In the genomic region with DNA sequence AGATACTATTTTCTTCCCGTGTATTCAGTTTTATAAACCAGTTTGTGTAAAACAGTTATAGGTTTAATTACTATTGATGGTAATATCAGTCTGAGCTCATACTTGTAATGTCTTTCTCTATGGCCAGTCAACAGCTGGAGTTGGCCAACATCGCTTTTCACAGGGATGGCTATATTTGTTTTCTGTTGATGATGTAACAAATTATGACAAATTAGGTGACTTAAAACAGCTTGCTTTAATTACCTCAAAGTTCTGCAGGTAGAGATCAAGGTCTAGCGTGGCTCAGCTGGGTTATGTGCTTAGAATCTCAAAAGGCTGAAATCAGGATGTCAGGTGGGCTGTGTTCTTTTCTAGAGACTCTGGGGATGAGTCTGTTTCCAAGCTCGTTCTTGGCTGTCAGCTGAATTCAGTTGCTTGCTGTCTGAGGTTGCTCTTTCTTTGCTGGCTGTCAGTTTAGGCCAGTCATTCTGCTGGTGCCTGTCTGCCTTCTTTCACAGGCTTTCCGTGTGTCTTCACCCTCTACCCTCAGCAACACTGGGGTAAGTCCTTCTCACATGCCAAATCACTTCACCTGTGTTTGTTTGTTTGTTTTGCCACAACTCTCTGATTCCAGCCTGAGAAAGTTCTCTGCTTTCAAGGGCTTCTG, we compare ENCODE assay signal across 20 cellular contexts.
"Had no signal": no experiment of that assay in that cellular context is flagged by ENCODE, and none has a peak within 500 bp of the region (broad histone marks: within the 10 kb centered on the region; RNA-seq: fewer than 3 reads in every experiment).

No MANE protein-coding gene starts in this region.

- H3K36me3 Mint-ChIP-seq: naive thymus-derived CD4-positive, alpha-beta T cell had no signal

- H3K27ac ChIP-seq: cardiac muscle cell, dorsolateral prefrontal cortex, heart left ventricle, neutrophil had no signal

- H3K4me1 ChIP-seq: gastrocnemius medialis had no signal

- H3K27me3 ChIP-seq: cardiac muscle cell, dorsolateral prefrontal cortex, gastrocnemius medialis, heart left ventricle, neutrophil had no signal

- DNase-seq: activated CD4-positive, alpha-beta memory T cell treated with anti-CD3 and anti-CD28 coated beads, Interleukin-2, amount 10 ng/mL, durations not matched to agents 7 days and 5 days; activated CD4-positive, alpha-beta T cell treated with anti-CD3 and anti-CD28 coated beads for 36 hours; activated naive CD4-positive, alpha-beta T cell treated with anti-CD3 and anti-CD28 coated beads, Interleukin-2, amount 50 U/mL, for 16 hours; activated T-cell treated with anti-CD3 and anti-CD28 coated beads, Interleukin-2, amount 50 U/mL, for 24 hours; dorsolateral prefrontal cortex; endodermal cell; gastrocnemius medialis; heart left ventricle; left colon; mammary epithelial cell; mucosa of descending colon; naive thymus-derived CD4-positive, alpha-beta T cell; retina; small intestine; stimulated activated CD4-positive, alpha-beta T cell treated with anti-CD3 and anti-CD28 coated beads, Interleukin-4, amount 100 ng/mL, for 24 hours; stimulated activated naive CD4-positive, alpha-beta T cell; T-helper 17 cell; trophoblast cell had no signal

- H3K27ac Mint-ChIP-seq: activated CD4-positive, alpha-beta memory T cell treated with anti-CD3 and anti-CD28 coated beads, Interleukin-2, amount 10 ng/mL, durations not matched to agents 7 days and 5 days; activated CD4-positive, alpha-beta T cell treated with anti-CD3 and anti-CD28 coated beads for 36 hours; activated T-cell treated with anti-CD3 and anti-CD28 coated beads, Interleukin-2, amount 50 U/mL, for 24 hours; endodermal cell; naive thymus-derived CD4-positive, alpha-beta T cell; T-helper 17 cell had no signal

- H3K4me3 ChIP-seq: cardiac muscle cell, dorsolateral prefrontal cortex, gastrocnemius medialis, heart left ventricle, mucosa of descending colon had no signal

- H3K9me3 Mint-ChIP-seq: activated CD4-positive, alpha-beta memory T cell treated with anti-CD3 and anti-CD28 coated beads, Interleukin-2, amount 10 ng/mL, durations not matched to agents 7 days and 5 days; activated T-cell treated with anti-CD3 and anti-CD28 coated beads, Interleukin-2, amount 50 U/mL, for 24 hours; endodermal cell had no signal

- H3K9me3 ChIP-seq: gastrocnemius medialis, heart left ventricle, mucosa of descending colon, neutrophil had no signal

- H3K27me3 Mint-ChIP-seq: activated CD4-positive, alpha-beta memory T cell treated with anti-CD3 and anti-CD28 coated beads, Interleukin-2, amount 10 ng/mL, durations not matched to agents 7 days and 5 days; activated CD4-positive, alpha-beta T cell treated with anti-CD3 and anti-CD28 coated beads for 36 hours; activated T-cell treated with anti-CD3 and anti-CD28 coated beads, Interleukin-2, amount 50 U/mL, for 24 hours; T-helper 17 cell had no signal

- H3K4me3 Mint-ChIP-seq: activated CD4-positive, alpha-beta memory T cell treated with anti-CD3 and anti-CD28 coated beads, Interleukin-2, amount 10 ng/mL, durations not matched to agents 7 days and 5 days; activated CD4-positive, alpha-beta T cell treated with anti-CD3 and anti-CD28 coated beads for 36 hours; activated T-cell treated with anti-CD3 and anti-CD28 coated beads, Interleukin-2, amount 50 U/mL, for 24 hours; endodermal cell; naive thymus-derived CD4-positive, alpha-beta T cell; T-helper 17 cell had no signal

- H3K36me3 ChIP-seq: cardiac muscle cell, gastrocnemius medialis, heart left ventricle, neutrophil had no signal

- FAIRE-seq: small intestine had no signal

- H3K4me1 Mint-ChIP-seq: activated CD4-positive, alpha-beta memory T cell treated with anti-CD3 and anti-CD28 coated beads, Interleukin-2, amount 10 ng/mL, durations not matched to agents 7 days and 5 days; activated CD4-positive, alpha-beta T cell treated with anti-CD3 and anti-CD28 coated beads for 36 hours; endodermal cell; naive thymus-derived CD4-positive, alpha-beta T cell; T-helper 17 cell had no signal
